Comparison of ENCODE assay signal across 12 cellular contexts in the genomic region with DNA sequence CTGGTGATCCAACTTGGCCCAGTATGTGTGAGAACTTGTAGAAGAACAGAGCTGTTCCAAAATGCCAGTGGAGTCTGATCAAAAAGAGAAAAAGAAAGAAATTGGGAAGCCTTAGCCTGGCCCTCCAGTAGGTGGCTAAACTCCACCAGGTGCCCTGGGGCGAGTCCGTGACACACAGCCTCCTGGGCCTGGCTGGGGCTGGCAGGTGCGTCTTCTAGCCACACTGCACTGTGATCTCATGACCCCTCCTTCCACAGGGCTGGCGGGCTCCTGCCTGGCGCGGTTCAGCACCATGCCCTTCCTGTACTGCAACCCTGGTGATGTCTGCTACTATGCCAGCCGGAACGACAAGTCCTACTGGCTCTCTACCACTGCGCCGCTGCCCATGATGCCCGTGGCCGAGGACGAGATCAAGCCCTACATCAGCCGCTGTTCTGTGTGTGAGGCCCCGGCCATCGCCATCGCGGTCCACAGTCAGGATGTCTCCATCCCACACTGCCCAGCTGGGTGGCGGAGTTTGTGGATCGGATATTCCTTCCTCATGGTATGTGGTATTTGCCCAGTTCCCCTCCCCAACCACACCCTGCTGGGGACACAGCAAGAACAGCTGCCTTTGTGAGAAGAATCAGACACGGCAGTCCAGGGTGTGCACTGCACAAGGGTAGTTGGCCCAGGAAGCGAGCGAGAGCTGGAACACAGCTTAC. TPM values are rescaled to one million over a fixed set of nuclear protein-coding genes. Genes with fewer than 3 reads are reported as not detected.
DNase-seq lines count a peak whose midpoint lies in the region; ATAC-seq, FAIRE-seq and TF ChIP-seq lines count a peak whose summit lies in the region.
"Had no signal": no experiment of that assay in that cellular context is flagged by ENCODE, and none has a peak within 500 bp of the region (broad histone marks: within the 10 kb centered on the region; RNA-seq: fewer than 3 reads in every experiment).

No MANE protein-coding gene starts in this region.

- H3K9me3 ChIP-seq in adrenal gland (replicated peaks in 1 of 3): no peaks in the 10 kb centered on the region
- H3K9me3 ChIP-seq in keratinocyte (ENCODE audit: control insufficient read depth, low read depth, low read length): no peaks in the 10 kb centered on the region
- no peaks in the 10 kb centered on the region for H3K9me3 ChIP-seq in skeletal muscle tissue (ENCODE audit: control insufficient read depth in 3 of 3, low read length in 3 of 3)

- no peak overlapping the region for H2AFZ ChIP-seq in GM23338
- no peak overlapping the region for H2AFZ ChIP-seq in keratinocyte (ENCODE audit: control insufficient read depth, low read length)

- no peak for TF ChIP-seq POLR2A in adrenal gland (IDR thresholded peaks at IDR 0.05)

- H3K4me1 ChIP-seq in GM23338 (ENCODE audit: insufficient read depth) (no peaks in the 10 kb centered on the region), adrenal gland (replicated peaks in 1 of 2) (peaks cover 18 to 36% of the 10 kb centered on the region in 2 donors), keratinocyte (ENCODE audit: control insufficient read depth, extremely low read depth, insufficient read depth, low read length) (peaks cover 10% of the 10 kb centered on the region), skeletal muscle tissue (ENCODE audit: control insufficient read depth in 3 of 3, insufficient read depth in 3 of 3, low read length in 3 of 3) (peaks cover 18 to 40% (median 26%) of the 10 kb centered on the region in 3 donors)

- H3K27me3 Mint-ChIP-seq in GM23338 (ENCODE audit: insufficient read depth, low read depth, poor library complexity): peaks cover 2% of the 10 kb centered on the region
- H3K27me3 Mint-ChIP-seq: progenitor cell of endocrine pancreas had no signal

- ATAC-seq in GM23338: peak; percentile 35

- FAIRE-seq in keratinocyte (lab: Jason Lieb, UNC): no peak
- no peak for FAIRE-seq in HTR-8/SVneo (lab: Jason Lieb, UNC)

- H3K9me1 ChIP-seq in keratinocyte (ENCODE audit: control insufficient read depth, extremely low read depth, insufficient read depth, low read length): no peaks in the 10 kb centered on the region

- dilution Hi-C loops in keratinocyte (cut with MboI; ENCODE audit: extremely low pct_ligation_motif_present, low sequenced_read_pairs): no loop called here

- H3K4me2 ChIP-seq in GM23338: no peak overlapping the region
- no peak overlapping the region for H3K4me2 ChIP-seq in keratinocyte (ENCODE audit: control insufficient read depth, extremely low read depth, insufficient read depth, low read depth, low read length)

- H3K9ac ChIP-seq in keratinocyte (ENCODE audit: control insufficient read depth, extremely low read depth, insufficient read depth, low read length) (no peak overlapping the region), skeletal muscle tissue (ENCODE audit: low read depth in 1 of 3, low read length in 3 of 3) (peak overlapping the region in 2 of 3 donors; percentile 40 to 66)

- no peak overlapping the region for H3K4me3 Mint-ChIP-seq in GM23338

- no peaks in the 10 kb centered on the region for H3K9me2 ChIP-seq in GM23338 (ENCODE audit: insufficient read depth)

- no peak overlapping the region for H3K27ac Mint-ChIP-seq in GM23338

- H4K20me1 ChIP-seq in GM23338 (replicated peaks; ENCODE audit: insufficient read depth): no peaks in the 10 kb centered on the region
- H4K20me1 ChIP-seq in keratinocyte (ENCODE audit: control insufficient read depth, extremely low read depth, insufficient read depth, low read length): no peaks in the 10 kb centered on the region

- H3F3A ChIP-seq in GM23338 (replicated peaks; ENCODE audit: low read depth): no peaks in the 10 kb centered on the region

- DNase-seq in GM23338 (ENCODE audit: low spot score) (no peak), adrenal gland (no peak), keratinocyte (ENCODE audit: low read depth, low spot score) (no peak), hypothalamus (lab: John Stamatoyannopoulos, UW) (no peak), DMS 273 treated with DMSO at 0.1 percent for 48 hours (lab: John Stamatoyannopoulos, UW) (no peak), HTR-8/SVneo (ENCODE audit: insufficient read length, low spot score) (no peak), SIG-M5 (lab: John Stamatoyannopoulos, UW) (no peak)
- DNase-seq: activated T-cell treated with anti-CD3 and anti-CD28 coated beads for 4 hours, cerebellar nuclear complex, NCI-H345 had no signal

- H3K4me3 ChIP-seq in GM23338 (no peak overlapping the region), adrenal gland (no peak overlapping the region), keratinocyte (ENCODE audit: control insufficient read depth in 2 of 3, extremely low read depth in 1 of 3, insufficient read depth in 2 of 3, low read depth in 1 of 3, low read length in 3 of 3) (no peak overlapping the region), skeletal muscle tissue (ENCODE audit: low read length in 3 of 3) (peak overlapping the region in 2 of 3 donors; percentile 18 to 63)

- H3K27ac ChIP-seq in GM23338 (ENCODE audit: low read depth) (no peak overlapping the region), adrenal gland (peak overlapping the region in 3 of 5 donors; percentile 26 to 71 (median 52)), keratinocyte (ENCODE audit: control insufficient read depth, insufficient read depth, low read length) (no peak overlapping the region), skeletal muscle tissue (ENCODE audit: low read depth, low read length) (peak overlapping the region; percentile 69)

- H3K79me2 ChIP-seq in GM23338 (replicated peaks; ENCODE audit: insufficient read depth) (no peaks in the 10 kb centered on the region), keratinocyte (ENCODE audit: control insufficient read depth, insufficient read depth, low read length) (no peaks in the 10 kb centered on the region)

- H3K36me3 Mint-ChIP-seq in GM23338 (ENCODE audit: low read depth): peaks cover 32% of the 10 kb centered on the region

- no peaks in the 10 kb centered on the region for H3K4me1 Mint-ChIP-seq in GM23338

- no peak for TF ChIP-seq CTCF in GM23338 (conservative IDR thresholded peaks at IDR 0.05; ENCODE audit: low read depth in 2 of 2)
- no peak for TF ChIP-seq CTCF in adrenal gland (IDR thresholded peaks at IDR 0.05)
- TF ChIP-seq CTCF in keratinocyte (optimal IDR thresholded peaks at IDR 0.05 in 1 of 3, IDR thresholded peaks at IDR 0.05 in 1 of 3, conservative IDR thresholded peaks at IDR 0.05 in 1 of 3; ENCODE audit: extremely low read depth in 1 of 3, insufficient read depth in 2 of 3, low read length in 3 of 3): peak in 2 of 3 experiments; percentile 29 to 37

- intact Hi-C loops in adrenal gland (cut with DNase I): no loop called here

- WGBS in adrenal gland, 4 donors: 84 to 98% (median 93%) methylated on average over 8 to 23 of the region's 23 CpGs

- no peaks in the 10 kb centered on the region for H3K27me3 ChIP-seq in GM23338 (ENCODE audit: insufficient read depth)
- no peaks in the 10 kb centered on the region for H3K27me3 ChIP-seq in adrenal gland
- no peaks in the 10 kb centered on the region for H3K27me3 ChIP-seq in keratinocyte (ENCODE audit: control insufficient read depth, extremely low read depth, insufficient read depth, low read length)
- no peaks in the 10 kb centered on the region for H3K27me3 ChIP-seq in skeletal muscle tissue (ENCODE audit: control insufficient read depth in 3 of 3, insufficient read depth in 3 of 3, low read length in 3 of 3)

- H3K36me3 ChIP-seq in GM23338 (ENCODE audit: insufficient read depth) (peaks cover 2% of the 10 kb centered on the region; the same call in 1 of the 2 replicates), adrenal gland (replicated peaks in 1 of 2) (peaks cover 0 to 22% of the 10 kb centered on the region in 2 donors), keratinocyte (ENCODE audit: control insufficient read depth in 2 of 2, extremely low read depth in 1 of 2, insufficient read depth in 2 of 2, low read length in 2 of 2) (peaks cover 11 to 46% of the 10 kb centered on the region in 2 experiments), skeletal muscle tissue (ENCODE audit: control insufficient read depth in 3 of 3, insufficient read depth in 3 of 3, low read length in 3 of 3) (peaks cover 8 to 52% (median 34%) of the 10 kb centered on the region in 3 donors)

- no peaks in the 10 kb centered on the region for H3K9me3 Mint-ChIP-seq in GM23338

TF ChIP-seq in GM23338, 12 proteins besides CTCF, POLR2A, EP300 and RAD21 (continues in another document):
- TF ChIP-seq STAT1 (IDR thresholded peaks at IDR 0.05; ENCODE audit: unreplicated experiment) (no peak), EZH2 (IDR thresholded peaks at IDR 0.05; ENCODE audit: low read depth, unreplicated experiment) (no peak)

RNA-seq across cellular contexts. Expression of gene RAB20, which starts 53.7 kb away (rescaled TPM):
- 26.6 and 32.1 TPM in 2 replicates for total RNA-seq in GM23338 (2014; rRNA removed; shearing (Covaris generic))
- 11.8 and 12.3 TPM in 2 replicates for polyA plus RNA-seq in GM23338 (2016; fragmentation: Nextera tagmentation; extraction: Ambion mirVana)
- total RNA-seq in adrenal gland: 100 to 1,000 TPM in 1 of 8 donors, 10 to 100 TPM in 7; 30.8 to 259 (median 46.1) TPM
- polyA plus RNA-seq in adrenal gland: 10 to 100 TPM; 15.0 to 20.6 (median 20.5) TPM
- 3.7 to 4.3 TPM (median 4.1 TPM) in 3 replicates for polyA plus RNA-seq in keratinocyte
- 0.17 TPM for polyA plus RNA-seq in keratinocyte (2011; ENCODE audit: low read depth)
- polyA plus RNA-seq in keratinocyte (2011; cell fraction: cytosol; rRNA removed): 3.4 and 5.1 TPM in 2 replicates
- polyA plus RNA-seq in keratinocyte (2011; cell fraction: nucleus; rRNA removed): 3.4 and 3.8 TPM in 2 replicates
- 1.1 and 4.8 TPM in 2 replicates for polyA plus RNA-seq in keratinocyte (2012; ENCODE audit: low replicate concordance)
- polyA minus RNA-seq in keratinocyte: 1.1 to 2.1 TPM (median 1.2 TPM) in 3 replicates
- polyA minus RNA-seq in keratinocyte (2011; cell fraction: cytosol; rRNA and poly(A)+ RNA removed): 3.8 TPM
- polyA minus RNA-seq in keratinocyte (2011; cell fraction: nucleus; rRNA and poly(A)+ RNA removed): 1.2 and 1.4 TPM in 2 replicates
- 7.3 TPM for total RNA-seq in skeletal muscle tissue

Comparison
In these comparisons a context has a peak if more than half of its experiments do, and no peak if none do; other contexts are left out.
1. H3K27ac ChIP-seq: peak in adrenal gland (3 of 5) and skeletal muscle tissue (single experiment); none in GM23338 (single experiment) and keratinocyte (single experiment).
2. H3K4me3 ChIP-seq: peak in skeletal muscle tissue (2 of 3); none in GM23338 (single experiment), adrenal gland (0 of 4) and keratinocyte (0 of 3).
3. CTCF ChIP-seq: peak in keratinocyte (2 of 3); none in GM23338 (0 of 2) and adrenal gland (0 of 6).